25 cellular contexts compared by ENCODE assay signal in genomic region chr7:24654305-24654704, GRCh38.
"Had no signal": no experiment of that assay in that cellular context is flagged by ENCODE, and none has a peak within 500 bp of the region (broad histone marks: within the 10 kb centered on the region; RNA-seq: fewer than 3 reads in every experiment).

No MANE protein-coding gene starts in this region.

- DNase-seq: MM.1S, NCI-H1092, NCI-H1105 treated with DMSO at 0.1 percent for 48 hours, NCI-H1417 treated with DMSO at 0.1 percent for 48 hours, NCI-H146, NCI-H1694 treated with DMSO at 0.1 percent for 48 hours, NCI-H1930, NCI-H2081 treated with DMSO at 0.1 percent for 48 hours, NCI-H2171, NCI-H226, NCI-H446, NCI-H510A, NCI-H524 treated with DMSO at 0.1 percent for 48 hours, NCI-H69, NCI-H774, PC-3, SHP77, SK-N-SH, SW 1271, T-cell had no signal

- FAIRE-seq: HTR-8/SVneo had no signal

- H3K9ac ChIP-seq: KMS-11, SK-N-SH had no signal

- H3K9me3 Mint-ChIP-seq: T-cell had no signal

- H3K27ac ChIP-seq: HL-60, KMS-11, RWPE1 had no signal

- H3K4me2 ChIP-seq: KMS-11 had no signal

- ATAC-seq: Panc1, PC-3, T-cell had no signal

- H3K27me3 Mint-ChIP-seq: T-cell had no signal
